ENCODE assay signal across 8 cellular contexts in the genomic region with DNA sequence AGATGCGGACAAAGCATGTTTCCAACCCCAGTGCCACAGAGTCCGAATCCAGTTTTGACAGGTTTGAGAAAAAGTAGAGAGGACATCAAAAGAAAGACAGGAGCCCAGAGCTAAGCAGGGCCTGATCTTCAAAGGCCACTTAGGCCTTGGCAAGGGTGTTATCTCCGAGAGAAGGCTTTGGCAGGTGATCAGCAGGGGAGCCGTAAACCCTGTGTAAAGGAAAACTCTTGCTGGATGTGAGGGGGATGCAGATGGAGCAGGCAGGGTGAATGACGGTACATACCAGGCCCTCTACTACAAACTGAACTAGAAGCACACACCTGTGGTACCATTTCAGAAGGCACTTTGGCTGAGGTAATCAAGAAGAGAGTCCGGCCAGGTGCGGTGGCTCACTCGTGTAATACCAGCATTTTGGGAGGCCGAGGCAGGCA. TPM values are rescaled to one million over a fixed set of nuclear protein-coding genes. Genes with fewer than 3 reads are reported as not detected.
DNase-seq lines count a peak whose midpoint lies in the region; ATAC-seq and TF ChIP-seq lines count a peak whose summit lies in the region.

No MANE protein-coding gene starts in this region.

- H3K4me1 ChIP-seq in OCI-LY3 (ENCODE audit: low read length) (peaks cover 32% of the 10 kb centered on the region), psoas muscle (peaks cover 32% of the 10 kb centered on the region)

- WGBS in psoas muscle, 3 donors: 82 to 88% (median 88%) methylated on average over 9 of the region's 9 CpGs

- peak overlapping the region; percentile 99 for H3K9ac ChIP-seq in OCI-LY3 (ENCODE audit: low read length)

- H3K4me3 ChIP-seq in GM12864 (ENCODE audit: low read depth, low read length) (peak overlapping the region; percentile 63; the same call in 1 of the 2 replicates), OCI-LY3 (ENCODE audit: low read length) (peak overlapping the region; percentile 95), epithelial cell of proximal tubule (ENCODE audit: low read depth, low read length) (peak overlapping the region; percentile 60), psoas muscle (peak overlapping the region; percentile 79)

- peaks cover 28% of the 10 kb centered on the region for H4K20me1 ChIP-seq in OCI-LY3 (ENCODE audit: insufficient read depth, low read length)

- peaks cover 48% of the 10 kb centered on the region for H3K79me2 ChIP-seq in OCI-LY3 (ENCODE audit: low read length)

- no peak for ATAC-seq in psoas muscle
- no peak for ATAC-seq in GM19395 (IDR thresholded peaks at IDR 0.05; ENCODE audit: unreplicated experiment)

- H2AFZ ChIP-seq in OCI-LY3 (ENCODE audit: low read depth, low read length): peak overlapping the region; percentile 83; the same call in 1 of the 2 replicates

- DNase-seq in GM12864 (ENCODE audit: low read depth): no peak
- no peak for DNase-seq in epithelial cell of proximal tubule (ENCODE audit: low read depth)
- DNase-seq in psoas muscle: no peak
- DNase-seq in anterior cingulate cortex (lab: John Stamatoyannopoulos, UW): no peak
- DNase-seq in HPDE6-E6E7 (ENCODE audit: extremely low spot score): no peak
- no peak for DNase-seq in NCI-H526 treated with DMSO at 0.1 percent for 48 hours (lab: John Stamatoyannopoulos, UW)

- peaks cover 32% of the 10 kb centered on the region for H3K36me3 ChIP-seq in OCI-LY3 (replicated peaks; ENCODE audit: low read depth, low read length)
- H3K36me3 ChIP-seq in psoas muscle (ENCODE audit: insufficient read depth in 1 of 2, low read depth in 1 of 2): peaks cover 8 to 27% of the 10 kb centered on the region in 2 donors

- no peaks in the 10 kb centered on the region for H3K27me3 ChIP-seq in OCI-LY3 (ENCODE audit: low read depth, low read length)
- no peaks in the 10 kb centered on the region for H3K27me3 ChIP-seq in psoas muscle (ENCODE audit: insufficient read depth in 3 of 3, low read length in 2 of 3)

- H3K4me2 ChIP-seq in OCI-LY3 (ENCODE audit: low read length): peak overlapping the region; percentile 92

- H3K27ac ChIP-seq in OCI-LY3 (ENCODE audit: low read length): peak overlapping the region; percentile 93
- peak overlapping the region; percentile 93 for H3K27ac ChIP-seq in psoas muscle

- no peaks in the 10 kb centered on the region for H3K9me3 ChIP-seq in OCI-LY3 (ENCODE audit: insufficient read depth, low read length)
- no peaks in the 10 kb centered on the region for H3K9me3 ChIP-seq in psoas muscle

- intact Hi-C loops in psoas muscle (cut with DNase I): loop anchor here in 1 of 2 donors (5.0 kb wide), 1 partner anchor 72 kb away; a partner anchor contains a TSS

- TF ChIP-seq CTCF in GM12864 (IDR thresholded peaks at IDR 0.05; ENCODE audit: low read depth, low read length, missing control alignments) (no peak), OCI-LY3 (IDR thresholded peaks at IDR 0.05; ENCODE audit: low read depth, low read length) (no peak), epithelial cell of proximal tubule (conservative IDR thresholded peaks at IDR 0.05; ENCODE audit: low read depth, low read length) (no peak), psoas muscle (IDR thresholded peaks at IDR 0.05) (no peak)

RNA-seq across cellular contexts. Expression of a gene that starts 1.4 kb away (rescaled TPM):
- total RNA-seq in epithelial cell of proximal tubule: 405 and 511 TPM in 2 replicates
- 100 to 1,000 TPM; 141 to 195 (median 179) TPM for total RNA-seq in psoas muscle
- polyA plus RNA-seq in psoas muscle: 100 to 1,000 TPM; 105 to 226 (median 142) TPM

RNA-seq across cellular contexts. Expression of a gene that starts 56.0 kb away (rescaled TPM):
- not detected in 2 replicates for total RNA-seq in epithelial cell of proximal tubule
- total RNA-seq in psoas muscle: not detected
- under 1 TPM in 1 of 3 donors, not detected in 2; 0.16 TPM for polyA plus RNA-seq in psoas muscle
